Comparison of ENCODE assay signal across 25 cellular contexts in the genomic region with DNA sequence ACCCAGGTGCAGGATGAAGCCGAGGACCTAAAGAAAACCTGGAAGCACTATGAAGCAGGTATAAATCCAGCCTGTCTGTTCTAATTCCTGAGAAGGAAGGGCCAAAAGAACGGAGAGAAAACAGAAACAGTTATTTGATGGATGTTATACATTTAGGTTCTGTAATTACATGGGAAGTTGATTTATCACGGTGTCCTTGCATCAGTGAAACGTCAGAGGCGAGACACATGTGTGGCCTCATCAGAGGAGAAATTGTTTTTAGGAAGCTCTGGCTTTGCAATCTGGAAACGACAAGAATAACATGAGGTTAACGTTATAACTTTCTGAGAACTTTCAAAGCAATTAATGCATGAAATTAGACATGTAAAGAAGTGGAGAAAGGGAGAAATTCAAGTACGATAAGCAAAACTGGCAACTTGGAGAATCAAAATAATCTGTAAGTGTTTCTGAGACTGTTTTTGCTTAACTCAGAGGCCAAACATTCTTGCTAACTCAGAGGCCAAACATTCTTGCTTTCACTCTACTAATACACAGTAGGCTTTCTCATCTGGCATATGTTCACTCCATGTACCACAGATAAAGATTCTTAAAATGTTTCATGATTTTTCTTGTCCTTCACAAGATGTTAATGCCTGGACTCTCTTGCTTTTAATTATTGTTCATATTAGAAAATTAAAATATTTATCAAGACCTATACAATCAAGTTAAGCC.
DNase-seq lines count a peak whose midpoint lies in the region; ATAC-seq and TF ChIP-seq lines count a peak whose summit lies in the region.
"Had no signal": no experiment of that assay in that cellular context is flagged by ENCODE, and none has a peak within 500 bp of the region (broad histone marks: within the 10 kb centered on the region; RNA-seq: fewer than 3 reads in every experiment).

No MANE protein-coding gene starts in this region.

- no peak overlapping the region for H3K4me3 ChIP-seq in right atrium auricular region
- no peak overlapping the region for H3K4me3 ChIP-seq in mesodermal cell (ENCODE audit: extremely low read depth, insufficient read depth, low read length, poor library complexity, severe bottlenecking)
- H3K4me3 ChIP-seq in spleen: no peak overlapping the region
- H3K4me3 ChIP-seq: dorsolateral prefrontal cortex, K562, psoas muscle had no signal

- H3K4me3 Mint-ChIP-seq in type B pancreatic cell: peak overlapping the region; percentile 21
- H3K4me3 Mint-ChIP-seq in activated CD8-positive, alpha-beta memory T cell treated with anti-CD3 and anti-CD28 coated beads, Interleukin-2, amount 10 ng/mL, durations not matched to agents 7 days and 5 days: no peak overlapping the region
- H3K4me3 Mint-ChIP-seq: activated B cell treated with CpG ODN at 0.5 μM for 24 hours; activated T-helper 17 cell treated with anti-CD3 and anti-CD28 coated beads, Interleukin-2, amount 50 U/mL, for 72 hours; CD4-positive, alpha-beta T cell; stimulated activated naive CD8-positive, alpha-beta T cell treated with anti-CD3 and anti-CD28 coated beads, Interleukin-15, amount 100 ng/mL, for 72 hours had no signal

- no peaks in the 10 kb centered on the region for H3K9me3 ChIP-seq in right atrium auricular region
- H3K9me3 ChIP-seq in mesodermal cell (ENCODE audit: control insufficient read depth, low read length): no peaks in the 10 kb centered on the region
- no peaks in the 10 kb centered on the region for H3K9me3 ChIP-seq in spleen
- H3K9me3 ChIP-seq: psoas muscle had no signal

- H3K27me3 Mint-ChIP-seq in type B pancreatic cell: no peaks in the 10 kb centered on the region
- H3K27me3 Mint-ChIP-seq in activated CD8-positive, alpha-beta memory T cell treated with anti-CD3 and anti-CD28 coated beads, Interleukin-2, amount 10 ng/mL, durations not matched to agents 7 days and 5 days: no peaks in the 10 kb centered on the region
- H3K27me3 Mint-ChIP-seq: activated B cell treated with CpG ODN at 0.5 μM for 24 hours; activated T-helper 17 cell treated with anti-CD3 and anti-CD28 coated beads, Interleukin-2, amount 50 U/mL, for 72 hours; CD4-positive, alpha-beta T cell; stimulated activated naive CD8-positive, alpha-beta T cell treated with anti-CD3 and anti-CD28 coated beads, Interleukin-15, amount 100 ng/mL, for 72 hours had no signal

- H3K4me1 ChIP-seq in right atrium auricular region (no peaks in the 10 kb centered on the region), mesodermal cell (ENCODE audit: control insufficient read depth, insufficient read depth, low read length, poor library complexity, severe bottlenecking) (no peaks in the 10 kb centered on the region), spleen (no peaks in the 10 kb centered on the region)

- intact Hi-C loops in Right ventricle myocardium superior (cut with DNase I) (no loop called here), spleen (cut with DNase I; ENCODE audit: low total_unique reads) (no loop called here)

- no peak for TF ChIP-seq CTCF in right atrium auricular region (IDR thresholded peaks at IDR 0.05)
- TF ChIP-seq CTCF in type B pancreatic cell (conservative IDR thresholded peaks at IDR 0.05): no peak
- no peak for TF ChIP-seq CTCF in spleen (IDR thresholded peaks at IDR 0.05 in 8 of 11, conservative IDR thresholded peaks at IDR 0.05 in 3 of 11)

- H3K27me3 ChIP-seq in right atrium auricular region: no peaks in the 10 kb centered on the region
- no peaks in the 10 kb centered on the region for H3K27me3 ChIP-seq in spleen (replicated peaks in 1 of 7)
- H3K27me3 ChIP-seq: dorsolateral prefrontal cortex had no signal

- ATAC-seq in Right ventricle myocardium superior (ENCODE audit: poor library complexity): peak; percentile 71
- no peak for ATAC-seq in activated CD8-positive, alpha-beta memory T cell treated with anti-CD3 and anti-CD28 coated beads, Interleukin-2, amount 10 ng/mL, durations not matched to agents 7 days and 5 days
- ATAC-seq in GM21367 (IDR thresholded peaks at IDR 0.05; ENCODE audit: unreplicated experiment): no peak
- ATAC-seq: activated T-helper 17 cell treated with anti-CD3 and anti-CD28 coated beads, Interleukin-2, amount 50 U/mL, for 72 hours; K562; psoas muscle; stimulated activated naive CD8-positive, alpha-beta T cell treated with anti-CD3 and anti-CD28 coated beads, Interleukin-15, amount 100 ng/mL, for 72 hours had no signal

- DNase-seq in Right ventricle myocardium superior (no peak), right atrium auricular region (ENCODE audit: low spot score) (no peak), dedifferentiated amniotic fluid mesenchymal stem cell (ENCODE audit: extremely low spot score) (peak; percentile 38), type B pancreatic cell (ENCODE audit: extremely low spot score, unreplicated experiment) (no peak), spleen (no peak)
- no peak for DNase-seq in activated CD8-positive, alpha-beta memory T cell treated with anti-CD3 and anti-CD28 coated beads, Interleukin-2, amount 10 ng/mL, durations not matched to agents 7 days and 5 days
- DNase-seq: activated B cell treated with CpG ODN at 0.5 μM for 24 hours; activated naive CD4-positive, alpha-beta T cell treated with anti-CD3 and anti-CD28 coated beads, Interleukin-2, amount 50 U/mL, for 16 hours; CD4-positive, alpha-beta T cell; central memory CD4-positive, alpha-beta T cell; dorsolateral prefrontal cortex; H7; kidney glomerular epithelial cell; mammary epithelial cell; NCI-H1105; NCI-H1930; NCI-H524 treated with DMSO at 0.1 percent for 48 hours; psoas muscle; SIG-M5; stimulated activated CD8-positive, alpha-beta memory T cell treated with anti-CD3 and anti-CD28 coated beads, Interleukin-4, amount 100 ng/mL, for 48 hours; stimulated activated naive CD8-positive, alpha-beta T cell treated with anti-CD3 and anti-CD28 coated beads, Interleukin-15, amount 100 ng/mL, for 72 hours had no signal

- H3K36me3 Mint-ChIP-seq in type B pancreatic cell: no peaks in the 10 kb centered on the region
- no peaks in the 10 kb centered on the region for H3K36me3 Mint-ChIP-seq in activated CD8-positive, alpha-beta memory T cell treated with anti-CD3 and anti-CD28 coated beads, Interleukin-2, amount 10 ng/mL, durations not matched to agents 7 days and 5 days

- no peak for TF ChIP-seq POLR2A in spleen (IDR thresholded peaks at IDR 0.05)

- H3K9me3 Mint-ChIP-seq in type B pancreatic cell: no peaks in the 10 kb centered on the region
- H3K9me3 Mint-ChIP-seq in activated CD8-positive, alpha-beta memory T cell treated with anti-CD3 and anti-CD28 coated beads, Interleukin-2, amount 10 ng/mL, durations not matched to agents 7 days and 5 days (ENCODE audit: low read depth): no peaks in the 10 kb centered on the region
- H3K9me3 Mint-ChIP-seq: activated B cell treated with CpG ODN at 0.5 μM for 24 hours; activated T-helper 17 cell treated with anti-CD3 and anti-CD28 coated beads, Interleukin-2, amount 50 U/mL, for 72 hours; stimulated activated naive CD8-positive, alpha-beta T cell treated with anti-CD3 and anti-CD28 coated beads, Interleukin-15, amount 100 ng/mL, for 72 hours had no signal

- WGBS in mesodermal cell (ENCODE audit: insufficient coverage in 2 of 2), 2 experiments: 81 to 82% methylated on average over 6 to 8 of the region's 8 CpGs
- WGBS in spleen, 5 donors: 52 to 69% (median 55%) methylated on average over 8 of the region's 8 CpGs

- H3K27ac ChIP-seq in right atrium auricular region: no peak overlapping the region
- peak overlapping the region; percentile 3 for H3K27ac ChIP-seq in mesodermal cell (ENCODE audit: low read depth, low read length, severe bottlenecking)
- H3K27ac ChIP-seq in spleen: no peak overlapping the region
- H3K27ac ChIP-seq: psoas muscle had no signal

- H3K27ac Mint-ChIP-seq in type B pancreatic cell: peak overlapping the region; percentile 7
- no peak overlapping the region for H3K27ac Mint-ChIP-seq in activated CD8-positive, alpha-beta memory T cell treated with anti-CD3 and anti-CD28 coated beads, Interleukin-2, amount 10 ng/mL, durations not matched to agents 7 days and 5 days
- H3K27ac Mint-ChIP-seq: activated B cell treated with CpG ODN at 0.5 μM for 24 hours; activated T-helper 17 cell treated with anti-CD3 and anti-CD28 coated beads, Interleukin-2, amount 50 U/mL, for 72 hours; CD4-positive, alpha-beta T cell; stimulated activated naive CD8-positive, alpha-beta T cell treated with anti-CD3 and anti-CD28 coated beads, Interleukin-15, amount 100 ng/mL, for 72 hours had no signal

- CTCF ChIA-PET in activated CD8-positive, alpha-beta memory T cell treated with anti-CD3 and anti-CD28 coated beads, Interleukin-2, amount 10 ng/mL, durations not matched to agents 7 days and 5 days (lab: Charles Lee): no interaction called here

- H3K36me3 ChIP-seq in right atrium auricular region (no peaks in the 10 kb centered on the region), mesodermal cell (ENCODE audit: control insufficient read depth, insufficient read depth, low read length) (no peaks in the 10 kb centered on the region), spleen (no peaks in the 10 kb centered on the region)

- peaks cover 30% of the 10 kb centered on the region for H3K4me1 Mint-ChIP-seq in type B pancreatic cell (ENCODE audit: unreplicated experiment)
- no peaks in the 10 kb centered on the region for H3K4me1 Mint-ChIP-seq in activated CD8-positive, alpha-beta memory T cell treated with anti-CD3 and anti-CD28 coated beads, Interleukin-2, amount 10 ng/mL, durations not matched to agents 7 days and 5 days
- H3K4me1 Mint-ChIP-seq: activated B cell treated with CpG ODN at 0.5 μM for 24 hours; activated T-helper 17 cell treated with anti-CD3 and anti-CD28 coated beads, Interleukin-2, amount 50 U/mL, for 72 hours; stimulated activated naive CD8-positive, alpha-beta T cell treated with anti-CD3 and anti-CD28 coated beads, Interleukin-15, amount 100 ng/mL, for 72 hours had no signal
